In the genomic region with DNA sequence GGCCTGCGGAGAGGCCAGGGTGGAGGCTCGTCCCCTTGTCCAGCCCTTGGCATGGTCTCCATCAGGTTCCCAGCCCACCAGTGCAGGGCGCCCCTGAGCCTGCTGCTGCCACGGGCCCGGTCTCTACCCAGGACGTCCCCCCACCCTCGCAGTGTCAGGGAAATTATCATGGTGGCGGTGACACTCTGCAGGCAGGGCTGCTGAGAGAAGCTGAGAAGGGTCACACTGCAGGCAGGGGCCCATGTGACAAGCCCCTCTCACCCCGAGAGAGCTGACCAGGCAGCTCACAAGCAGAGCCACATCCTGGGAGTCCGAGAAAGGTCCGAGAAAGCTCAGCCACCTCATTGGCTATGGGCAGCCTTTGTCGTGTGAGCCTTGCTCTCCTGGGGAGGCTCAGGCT, we compare ENCODE assay signal across 2 cellular contexts. TPM values are rescaled to one million over a fixed set of nuclear protein-coding genes. Genes with fewer than 3 reads are reported as not detected.
"Had no signal": no experiment of that assay in that cellular context is flagged by ENCODE, and none has a peak within 500 bp of the region (broad histone marks: within the 10 kb centered on the region; RNA-seq: fewer than 3 reads in every experiment).

No MANE protein-coding gene starts in this region.

RNA-seq across cellular contexts. Expression of a gene that starts 4.9 kb away (rescaled TPM):
- total RNA-seq: G401, GM12878 had no signal
- polyA plus RNA-seq: GM12878 had no signal
